In genomic region chr6:111282564-111282963, GRCh38 we compare ENCODE assay signal across 28 cellular contexts.
"Had no signal": no experiment of that assay in that cellular context is flagged by ENCODE, and none has a peak within 500 bp of the region (broad histone marks: within the 10 kb centered on the region; RNA-seq: fewer than 3 reads in every experiment).

No MANE protein-coding gene starts in this region.

- H3K4me2 ChIP-seq: KMS-11 had no signal

- ATAC-seq: activated naive CD4-positive, alpha-beta T cell treated with anti-CD3 and anti-CD28 coated beads, Interleukin-2, amount 50 U/mL, for 72 hours; activated T-cell treated with anti-CD3 and anti-CD28 coated beads, Interleukin-2, amount 50 U/mL, for 4 hours; PC-3; Right ventricle myocardium inferior; SK-N-SH treated with all-trans-retinoic acid at 6 μM for 48 hours had no signal

- H3K4me3 ChIP-seq: adrenal gland, Peyer's patch had no signal

- H3K9ac ChIP-seq: KMS-11 had no signal

- FAIRE-seq: TTC549 had no signal

- DNase-seq: activated CD4-positive, alpha-beta T cell treated with anti-CD3 and anti-CD28 coated beads, Interleukin-2, amount 10 ng/mL, durations not matched to agents 24 days and 14 days; activated CD4-positive, alpha-beta T cell treated with anti-CD3 and anti-CD28 coated beads, Interleukin-2, amount 50 U/mL, for 4 hours; activated CD8-positive, alpha-beta memory T cell treated with anti-CD3 and anti-CD28 coated beads, Interleukin-2, amount 50 U/mL, for 4 hours; activated gamma-delta T cell treated with Interleukin-2 at 50 U/mL for 16 hours; activated naive CD4-positive, alpha-beta T cell treated with anti-CD3 and anti-CD28 coated beads for 36 hours; activated T-cell treated with anti-CD3 and anti-CD28 coated beads for 4 hours; activated T-cell treated with anti-CD3 and anti-CD28 coated beads, Interleukin-2, amount 50 U/mL, for 4 hours; adrenal gland; anterior cingulate cortex; brain microvascular endothelial cell; central memory CD4-positive, alpha-beta T cell; MM.1S; MV-4-11; NCI-H1092; NCI-H1436 treated with DMSO at 0.1 percent for 48 hours; NCI-H1694 treated with DMSO at 0.1 percent for 48 hours; NCI-H2029; NCI-H345; NCI-H524 treated with DMSO at 0.1 percent for 48 hours; PC-3; Peyer's patch; SIG-M5 had no signal

- H3K4me1 ChIP-seq: adrenal gland had no signal

- H3K27me3 ChIP-seq: adrenal gland, brain microvascular endothelial cell, Peyer's patch had no signal

- H3K27ac ChIP-seq: adrenal gland, brain microvascular endothelial cell, KMS-11, RWPE1 had no signal

- H3K9me3 ChIP-seq: adrenal gland, Peyer's patch had no signal
